14 cellular contexts compared by ENCODE assay signal in the genomic region with DNA sequence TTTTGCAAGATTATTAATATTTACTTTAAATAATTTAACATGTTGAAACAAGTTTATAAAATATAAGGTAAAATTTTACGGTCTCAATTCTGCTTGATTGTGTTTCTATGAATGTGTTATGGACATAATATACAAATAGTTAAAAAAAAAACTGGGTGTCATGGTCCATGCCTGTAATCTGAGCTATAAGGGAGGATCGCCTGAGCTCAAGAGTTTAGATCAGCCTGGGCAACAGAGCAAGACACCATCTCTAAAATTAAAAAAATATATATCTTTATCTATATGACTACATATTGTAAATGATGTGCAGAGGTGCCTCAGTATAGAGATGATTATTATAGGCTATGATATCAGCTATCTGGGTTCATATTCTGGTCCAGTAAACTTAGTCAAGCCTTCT.
"Had no signal": no experiment of that assay in that cellular context is flagged by ENCODE, and none has a peak within 500 bp of the region (broad histone marks: within the 10 kb centered on the region; RNA-seq: fewer than 3 reads in every experiment).

No MANE protein-coding gene starts in this region.

- H3K27me3 Mint-ChIP-seq: activated CD8-positive, alpha-beta memory T cell treated with anti-CD3 and anti-CD28 coated beads, Interleukin-2, amount 10 ng/mL, durations not matched to agents 7 days and 5 days had no signal

- H3K27me3 ChIP-seq: cardiac muscle cell, heart left ventricle, tibial nerve, vagina had no signal

- ATAC-seq: activated CD8-positive, alpha-beta memory T cell treated with anti-CD3 and anti-CD28 coated beads, Interleukin-2, amount 10 ng/mL, durations not matched to agents 7 days and 5 days; activated T-cell treated with anti-CD3 and anti-CD28 coated beads, Interleukin-2, amount 50 U/mL, for 4 hours; heart left ventricle; right cardiac atrium had no signal

- H3K27ac Mint-ChIP-seq: activated CD8-positive, alpha-beta memory T cell treated with anti-CD3 and anti-CD28 coated beads, Interleukin-2, amount 10 ng/mL, durations not matched to agents 7 days and 5 days had no signal

- H3K27ac ChIP-seq: cardiac muscle cell, heart left ventricle, left ventricle myocardium inferior, tibial nerve, vagina had no signal

- H3K4me3 ChIP-seq: cardiac muscle cell, heart left ventricle, left ventricle myocardium inferior, smooth muscle cell, tibial nerve, vagina had no signal

- H3K36me3 ChIP-seq: cardiac muscle cell, heart left ventricle, left ventricle myocardium inferior, tibial nerve, vagina had no signal

- H3K9me3 Mint-ChIP-seq: activated T-cell treated with anti-CD3 and anti-CD28 coated beads, Interleukin-2, amount 50 U/mL, for 4 hours had no signal

- DNase-seq: activated CD4-positive, alpha-beta T cell treated with anti-CD3 and anti-CD28 coated beads for 1 hour; activated CD4-positive, alpha-beta T cell treated with anti-CD3 and anti-CD28 coated beads, Interleukin-2, amount 50 U/mL, for 48 hours; activated CD8-positive, alpha-beta memory T cell treated with anti-CD3 and anti-CD28 coated beads, Interleukin-2, amount 10 ng/mL, durations not matched to agents 7 days and 5 days; activated gamma-delta T cell treated with Interleukin-2 at 50 U/mL for 16 hours; activated T-cell treated with anti-CD3 and anti-CD28 coated beads, Interleukin-2, amount 50 U/mL, for 4 hours; effector CD4-positive, alpha-beta T cell; heart left ventricle; left ventricle myocardium inferior; mesendoderm; right cardiac atrium had no signal

- H3K9me3 ChIP-seq: heart left ventricle, left ventricle myocardium inferior, tibial nerve, vagina had no signal

- H3K4me2 ChIP-seq: smooth muscle cell had no signal

- H3K4me3 Mint-ChIP-seq: activated CD8-positive, alpha-beta memory T cell treated with anti-CD3 and anti-CD28 coated beads, Interleukin-2, amount 10 ng/mL, durations not matched to agents 7 days and 5 days had no signal

- H3K36me3 Mint-ChIP-seq: activated CD8-positive, alpha-beta memory T cell treated with anti-CD3 and anti-CD28 coated beads, Interleukin-2, amount 10 ng/mL, durations not matched to agents 7 days and 5 days had no signal
